18 cellular contexts compared by ENCODE assay signal in the genomic region with DNA sequence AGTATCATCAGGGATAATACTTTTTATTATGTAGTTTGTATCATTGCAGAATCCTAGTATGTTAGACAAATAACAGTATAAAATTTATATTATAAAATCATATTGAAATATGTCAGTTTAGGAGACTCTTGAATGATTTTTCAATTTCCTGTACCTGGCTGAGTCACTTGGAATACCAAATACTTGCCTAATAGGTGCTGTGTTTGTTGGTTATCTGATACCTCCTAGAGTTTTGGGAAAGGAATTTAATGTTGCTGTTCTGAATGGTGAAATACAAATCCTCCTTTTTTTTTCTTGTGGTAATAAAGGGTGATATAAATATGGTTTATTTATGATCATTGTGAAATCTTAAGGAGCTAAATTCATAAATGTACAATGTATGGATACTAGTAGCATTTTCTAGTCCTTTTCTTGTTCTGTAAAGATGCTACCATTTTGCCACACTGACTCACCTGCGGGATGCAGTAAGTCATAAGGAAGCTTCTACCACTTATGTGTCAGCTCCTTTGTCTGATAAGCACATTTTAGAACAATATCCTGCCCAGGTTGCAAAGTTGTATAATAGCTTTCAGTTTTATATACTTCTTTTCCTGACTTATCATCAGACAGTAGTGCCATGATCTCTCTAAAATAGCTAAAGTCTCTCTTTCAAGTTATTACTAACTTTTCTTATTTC.
DNase-seq lines count a peak whose midpoint lies in the region; ATAC-seq and TF ChIP-seq lines count a peak whose summit lies in the region.
"Had no signal": no experiment of that assay in that cellular context is flagged by ENCODE, and none has a peak within 500 bp of the region (broad histone marks: within the 10 kb centered on the region; RNA-seq: fewer than 3 reads in every experiment).

No MANE protein-coding gene starts in this region.

- H4K20me1 ChIP-seq in mammary epithelial cell (ENCODE audit: insufficient read depth, low read length), result no peaks in the 10 kb centered on the region
- H4K20me1 ChIP-seq: BLaER1 treated with 17β-estradiol and CSF1 and Interleukin-3, amounts not matched to agents 10 nM and 100 nM had no signal

- no peak overlapping the region for H3K4me3 ChIP-seq in mammary epithelial cell (replicated peaks in 1 of 3; ENCODE audit: insufficient read depth in 1 of 3, low read depth in 2 of 3, low read length in 3 of 3)
- H3K4me3 ChIP-seq: BLaER1 treated with 17β-estradiol and CSF1 and Interleukin-3, amounts not matched to agents 10 nM and 100 nM; GM12878; GM23248; HAP-1 had no signal

- no peaks in the 10 kb centered on the region for H3K79me2 ChIP-seq in mammary epithelial cell (ENCODE audit: insufficient read depth, low read length)

- H3K36me3 Mint-ChIP-seq in MCF 10A (ENCODE audit: insufficient read depth, unreplicated experiment), result no peaks in the 10 kb centered on the region
- H3K36me3 Mint-ChIP-seq: CD8-positive, alpha-beta T cell had no signal

- TF ChIP-seq CTCF in MCF 10A (IDR thresholded peaks at IDR 0.05; ENCODE audit: unreplicated experiment) (no peak), mammary epithelial cell (conservative IDR thresholded peaks at IDR 0.05 in 1 of 2, IDR thresholded peaks at IDR 0.05 in 1 of 2; ENCODE audit: extremely low read depth in 1 of 2, insufficient read depth in 1 of 2, low read depth in 1 of 2, low read length in 2 of 2) (no peak), RWPE1 (conservative IDR thresholded peaks at IDR 0.05; ENCODE audit: low read depth) (no peak)

- H3K4me1 ChIP-seq in mammary epithelial cell (ENCODE audit: insufficient read depth, low read length), result no peaks in the 10 kb centered on the region
- H3K4me1 ChIP-seq: BLaER1 treated with 17β-estradiol and CSF1 and Interleukin-3, amounts not matched to agents 10 nM and 100 nM; HAP-1 had no signal

- intact Hi-C loops in MCF 10A (cut with micrococcal nuclease) (no loop called here), mammary epithelial cell (cut with micrococcal nuclease) (no loop called here)

- H2AFZ ChIP-seq in mammary epithelial cell (ENCODE audit: low read depth, low read length), result no peak overlapping the region
- H2AFZ ChIP-seq: GM23248 had no signal

- H3K4me2 ChIP-seq in mammary epithelial cell (ENCODE audit: insufficient read depth, low read depth, low read length), result no peak overlapping the region
- H3K4me2 ChIP-seq: BLaER1 treated with 17β-estradiol and CSF1 and Interleukin-3, amounts not matched to agents 10 nM and 100 nM had no signal

- no peak overlapping the region for H3K27ac Mint-ChIP-seq in MCF 10A (ENCODE audit: low read depth, unreplicated experiment)
- H3K27ac Mint-ChIP-seq: B cell; CD8-positive, alpha-beta T cell had no signal

- no peaks in the 10 kb centered on the region for H3K9me3 Mint-ChIP-seq in MCF 10A (ENCODE audit: unreplicated experiment)
- H3K9me3 Mint-ChIP-seq: CD8-positive, alpha-beta T cell had no signal

- in situ Hi-C loops in mammary epithelial cell (cut with MboI; ENCODE audit: low sequenced_read_pairs in 2 of 2), result no loop called here

- no peak for ATAC-seq in GM18873 (IDR thresholded peaks at IDR 0.05; ENCODE audit: low FRiP score, unreplicated experiment)
- ATAC-seq: CD8-positive, alpha-beta T cell; GM12878 had no signal

- no peak overlapping the region for H3K9ac ChIP-seq in mammary epithelial cell (ENCODE audit: insufficient read depth, low read length)
- H3K9ac ChIP-seq: BLaER1 treated with 17β-estradiol and CSF1 and Interleukin-3, amounts not matched to agents 10 nM and 100 nM; GM23248 had no signal

- CTCF ChIA-PET in MCF 10A (lab: Yijun Ruan, JAX) (interaction anchor here (0.6 kb wide), 1 partner anchor 61 kb away, joined by 4 read pairs; the partner anchor contains the start of gene B3GALT1), mammary epithelial cell (lab: Charles Lee; ENCODE audit: low non-redundant PET) (interaction anchor here (0.7 kb wide), 1 partner anchor 89 kb away, joined by 4 read pairs; no protein-coding TSS in a partner anchor), RWPE1 (lab: Yijun Ruan, JAX) (interaction anchor here (0.7 kb wide), 1 partner anchor 489 kb away, joined by 6 read pairs; no protein-coding TSS in a partner anchor), HEK293T (lab: Yijun Ruan, JAX) (no interaction called here)

- H3K4me3 Mint-ChIP-seq in MCF 10A (ENCODE audit: unreplicated experiment), result no peak overlapping the region
- H3K4me3 Mint-ChIP-seq: B cell; CD8-positive, alpha-beta T cell had no signal

- H3K36me3 ChIP-seq in mammary epithelial cell (ENCODE audit: insufficient read depth, low read length), result no peaks in the 10 kb centered on the region
- H3K36me3 ChIP-seq: BLaER1 treated with 17β-estradiol and CSF1 and Interleukin-3, amounts not matched to agents 10 nM and 100 nM; HAP-1 had no signal

- H3K4me1 Mint-ChIP-seq in MCF 10A (ENCODE audit: insufficient read depth, unreplicated experiment), result no peaks in the 10 kb centered on the region
- H3K4me1 Mint-ChIP-seq: B cell had no signal

- H3K27ac ChIP-seq in mammary epithelial cell (ENCODE audit: insufficient read depth, low read depth, low read length) (no peak overlapping the region), RWPE1 (no peak overlapping the region)
- H3K27ac ChIP-seq: BLaER1 treated with 17β-estradiol and CSF1 and Interleukin-3, amounts not matched to agents 10 nM and 100 nM; GM23248; HL-60 had no signal

- H3K27me3 ChIP-seq in mammary epithelial cell (ENCODE audit: insufficient read depth, low read length), result no peaks in the 10 kb centered on the region
- H3K27me3 ChIP-seq: BLaER1 treated with 17β-estradiol and CSF1 and Interleukin-3, amounts not matched to agents 10 nM and 100 nM had no signal

- DNase-seq in MCF 10A (ENCODE audit: unreplicated experiment), result peak; percentile 8
- DNase-seq in mammary epithelial cell, result no peak
- peak; percentile 6 for DNase-seq in RWPE1 (ENCODE audit: low spot score)
- DNase-seq in iPS-NIHi11 (ENCODE audit: low spot score), result peak; percentile 12
- no peak for DNase-seq in SIG-M5 treated with dmso at 0.1 percent for 504 hours (lab: John Stamatoyannopoulos, UW; ENCODE audit: unreplicated experiment)
- DNase-seq in HEK293T (ENCODE audit: extremely low spot score), result no peak
- DNase-seq in NCI-H1417 treated with DMSO at 0.1 percent for 48 hours (lab: John Stamatoyannopoulos, UW), result no peak
- DNase-seq: Calu3; CD8-positive, alpha-beta T cell; DMS79 treated with DMSO at 0.1 percent for 48 hours; GM23248; IMR-90 had no signal

- BruUV-seq in MCF 10A (replicated peaks; lab: Mats Ljungman, UMichigan), result no TSS peak
- BruUV-seq in mammary epithelial cell (replicated peaks; lab: Mats Ljungman, UMichigan), result no TSS peak

- dilution Hi-C loops in mammary epithelial cell (cut with HindIII; ENCODE audit: low sequenced_read_pairs), result no loop called here

- H3K9me3 ChIP-seq in mammary epithelial cell (replicated peaks; ENCODE audit: insufficient read depth, low read length), result no peaks in the 10 kb centered on the region
- H3K9me3 ChIP-seq: BLaER1 treated with 17β-estradiol and CSF1 and Interleukin-3, amounts not matched to agents 10 nM and 100 nM; HAP-1 had no signal

- WGBS in mammary epithelial cell (ENCODE audit: low coverage, missing lambda C conversion rate), result 81% methylated on average over 1 of the region's 1 CpG

- peaks cover 19% of the 10 kb centered on the region for H3K27me3 Mint-ChIP-seq in MCF 10A (ENCODE audit: insufficient read depth, unreplicated experiment)
- H3K27me3 Mint-ChIP-seq: B cell had no signal

- POLR2A ChIA-PET in MCF 10A (lab: Yijun Ruan, JAX) (interaction anchor here (0.6 kb wide), 1 partner anchor 63 kb away, joined by 3 read pairs; no protein-coding TSS in a partner anchor), RWPE1 (lab: Yijun Ruan, JAX; ENCODE audit: low non-redundant PET) (no interaction called here), HEK293T (lab: Yijun Ruan, JAX) (no interaction called here)

TF ChIP-seq in HEK293T, 16 proteins besides CTCF, POLR2A, EP300 and RAD21:
- no peak for TF ChIP-seq FOXK2 (IDR thresholded peaks at IDR 0.05)
- no peak for TF ChIP-seq L3MBTL2 (conservative IDR thresholded peaks at IDR 0.05)
- no peak for TF ChIP-seq SUZ12 (IDR thresholded peaks at IDR 0.05)
- no peak for TF ChIP-seq ARNT (IDR thresholded peaks at IDR 0.05)
- no peak for TF ChIP-seq HDGF (IDR thresholded peaks at IDR 0.05; ENCODE audit: borderline replicate concordance)
- no peak for TF ChIP-seq FOXM1 (IDR thresholded peaks at IDR 0.05; ENCODE audit: borderline replicate concordance)
- no peak for TF ChIP-seq ZNF384 (IDR thresholded peaks at IDR 0.05)
- TF ChIP-seq CTBP1 (IDR thresholded peaks at IDR 0.05; ENCODE audit: borderline replicate concordance), result no peak

Comparison
In these comparisons a context has a peak if more than half of its experiments do, and no peak if none do; other contexts are left out.
1. DNase-seq: peak in MCF 10A (single experiment), RWPE1 (single experiment) and iPS-NIHi11 (single experiment); none in mammary epithelial cell (single experiment), SIG-M5 treated with dmso at 0.1 percent for 504 hours (single experiment), HEK293T (single experiment) and NCI-H1417 treated with DMSO at 0.1 percent for 48 hours (single experiment).